Comparison of ENCODE assay signal across 16 cellular contexts in the genomic region with DNA sequence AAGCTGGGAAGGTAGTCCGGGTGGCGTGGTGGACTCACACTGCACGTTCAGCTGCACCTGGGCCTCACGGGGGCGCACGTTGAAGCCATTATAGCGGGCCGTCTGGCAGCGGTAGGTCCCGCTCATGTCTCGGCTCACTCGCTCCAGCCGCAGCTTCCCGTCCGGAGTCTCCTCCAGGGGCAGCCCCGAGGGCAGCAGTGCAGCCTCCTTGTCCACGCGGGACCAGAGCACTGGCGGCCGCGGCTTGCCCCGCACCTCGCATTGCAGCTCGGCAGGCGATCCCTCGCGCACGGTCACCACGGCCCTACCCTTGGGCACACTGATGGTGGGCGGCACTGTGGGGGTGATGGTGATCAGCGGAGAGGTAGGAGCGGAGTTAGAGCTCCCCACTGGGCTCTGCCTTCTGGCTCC. TPM values are rescaled to one million over a fixed set of nuclear protein-coding genes. Genes with fewer than 3 reads are reported as not detected.
DNase-seq lines count a peak whose midpoint lies in the region; ATAC-seq, FAIRE-seq and TF ChIP-seq lines count a peak whose summit lies in the region.
"Had no signal": no experiment of that assay in that cellular context is flagged by ENCODE, and none has a peak within 500 bp of the region (broad histone marks: within the 10 kb centered on the region; RNA-seq: fewer than 3 reads in every experiment).

No MANE protein-coding gene starts in this region.

- 0 out of 2 replicates have a peak, but pooled peaks have one; percentile 12 for TF ChIP-seq RAD21 in GM12878 (IDR thresholded peaks at IDR 0.05; ENCODE audit: insufficient read depth, low read depth, low read length)

- no peaks in the 10 kb centered on the region for H3K9me2 ChIP-seq in OCI-LY7 (ENCODE audit: insufficient read depth, low read length)

- H2AFZ ChIP-seq in GM12878 (ENCODE audit: control insufficient read depth, low read depth, low read length) (no peak overlapping the region), OCI-LY7 (ENCODE audit: low read length) (no peak overlapping the region)

- H3K79me2 ChIP-seq in GM12878 (ENCODE audit: control insufficient read depth, insufficient read depth, low read length) (no peaks in the 10 kb centered on the region), OCI-LY7 (ENCODE audit: insufficient read depth, low read depth, low read length) (no peaks in the 10 kb centered on the region)

- intact Hi-C loops in GM12878 (cut with micrococcal nuclease; ENCODE audit: unreplicated experiment), result no loop called here
- intact Hi-C loops in Caco-2 (cut with micrococcal nuclease; ENCODE audit: unreplicated experiment), result no loop called here
- intact Hi-C loops in OCI-LY7 (cut with micrococcal nuclease; ENCODE audit: unreplicated experiment), result no loop called here

- no peak overlapping the region for H3K4me3 ChIP-seq in GM12878
- H3K4me3 ChIP-seq in Caco-2 (ENCODE audit: low read depth, low read length), result no peak overlapping the region
- no peak overlapping the region for H3K4me3 ChIP-seq in OCI-LY7 (ENCODE audit: low read depth, low read length, poor library complexity, severe bottlenecking)
- H3K4me3 ChIP-seq: SJSA1 had no signal

- WGBS in GM12878 (ENCODE audit: insufficient coverage, insufficient replicate concordance, low lambda C conversion rate, missing lambda C conversion rate), result 71% methylated on average over 32 of the region's 32 CpGs

- H3K9me3 Mint-ChIP-seq in naive B cell, result peaks cover 0 to 9% (median 4%) of the 10 kb centered on the region in 7 donors
- H3K9me3 Mint-ChIP-seq in Caco-2 (ENCODE audit: unreplicated experiment), result no peaks in the 10 kb centered on the region

- H3K4me1 Mint-ChIP-seq in naive B cell (peaks cover 11 to 27% (median 19%) of the 10 kb centered on the region in 3 donors), Caco-2 (ENCODE audit: low read depth, unreplicated experiment) (no peaks in the 10 kb centered on the region)

- H3K4me1 ChIP-seq in GM12878 (ENCODE audit: control insufficient read depth, insufficient read depth, low read length) (no peaks in the 10 kb centered on the region; the same call in 1 of the 2 replicates), Caco-2 (no peaks in the 10 kb centered on the region), OCI-LY7 (ENCODE audit: insufficient read depth, low read length, poor library complexity, severe bottlenecking) (no peaks in the 10 kb centered on the region)
- H3K4me1 ChIP-seq: SJSA1 had no signal

- POLR2A ChIA-PET in GM12878 (lab: Charles Lee), result interaction anchor here (0.6 kb wide), 1 partner anchor 76 kb away, joined by 5 read pairs; no protein-coding TSS in a partner anchor
- POLR2A ChIA-PET in Caco-2 (lab: Charles Lee), result no interaction called here
- POLR2A ChIA-PET in OCI-LY7 (lab: Charles Lee), result no interaction called here

- BruUV-seq in GM12878 (replicated peaks; lab: Mats Ljungman, UMichigan) (no TSS peak), Caco-2 (replicated peaks; lab: Mats Ljungman, UMichigan) (no TSS peak), OCI-LY7 (replicated peaks; lab: Mats Ljungman, UMichigan) (no TSS peak)

- H3K27me3 ChIP-seq in GM12878 (replicated peaks in 1 of 2; ENCODE audit: control insufficient read depth in 2 of 2, insufficient read depth in 2 of 2, low read length in 1 of 2) (peaks cover 4 to 6% of the 10 kb centered on the region in 2 experiments; a peak in 3 of 4 replicates), Caco-2 (replicated peaks; ENCODE audit: control insufficient read depth, insufficient read depth, low read length) (no peaks in the 10 kb centered on the region)
- H3K27me3 ChIP-seq: SJSA1 had no signal

- no peak overlapping the region for H3K9ac ChIP-seq in GM12878 (ENCODE audit: control insufficient read depth, insufficient read depth, low read length)

- H3K9me3 ChIP-seq in GM12878 (replicated peaks; ENCODE audit: control insufficient read depth, insufficient read depth, low read length), result peaks cover 4% of the 10 kb centered on the region; the same call in 2 of the 3 replicates
- H3K9me3 ChIP-seq in Caco-2, result no peaks in the 10 kb centered on the region; the same call in 1 of the 2 replicates
- peaks cover 4% of the 10 kb centered on the region; the same call in 1 of the 2 replicates for H3K9me3 ChIP-seq in OCI-LY7 (ENCODE audit: low read length)

- in situ Hi-C loops in GM12878 (cut with MboI), result no loop called here

- H3K36me3 Mint-ChIP-seq in naive B cell (peaks cover 0 to 26% of the 10 kb centered on the region in 2 donors), Caco-2 (ENCODE audit: insufficient read depth, unreplicated experiment) (no peaks in the 10 kb centered on the region)

- CTCF ChIA-PET in GM12878 (lab: Yijun Ruan, JAX) (interaction anchor here (0.6 to 4.9 kb wide), 5 partner anchors 11 to 246 kb away, joined by 3 to 19 read pairs (median 3); no protein-coding TSS in a partner anchor), Caco-2 (lab: Charles Lee) (interaction anchor here (0.5 kb wide), 1 partner anchor 736 kb away, joined by 4 read pairs; no protein-coding TSS in a partner anchor), OCI-LY7 (lab: Charles Lee; ENCODE audit: unreplicated experiment) (no interaction called here)

- TF ChIP-seq EP300 in GM12878 (IDR thresholded peaks at IDR 0.05; ENCODE audit: borderline replicate concordance in 1 of 2, control insufficient read depth in 1 of 2, low read depth in 2 of 2, low read length in 2 of 2), result no peak

- RAD21 ChIA-PET in GM12878 (lab: Charles Lee; ENCODE audit: unreplicated experiment), result interaction anchor here (1.0 kb wide), 1 partner anchor 42 kb away, joined by 5 read pairs; no protein-coding TSS in a partner anchor

- H3K27me3 Mint-ChIP-seq in naive B cell (peaks cover 19 to 53% (median 49%) of the 10 kb centered on the region in 3 donors), Caco-2 (ENCODE audit: insufficient read depth, unreplicated experiment) (no peaks in the 10 kb centered on the region)

- peak; percentile 51; the same call in 2 of the 3 replicates for ATAC-seq in GM12878
- ATAC-seq in naive B cell (ENCODE audit: low read depth in 2 of 2), result peak; percentile 13 to 24
- ATAC-seq in HG02678 (IDR thresholded peaks at IDR 0.05; ENCODE audit: unreplicated experiment), result no peak
- ATAC-seq in HG02798 (IDR thresholded peaks at IDR 0.05; ENCODE audit: poor library complexity, unreplicated experiment), result no peak

- peak; percentile 39 for TF ChIP-seq CTCF in GM12872 (IDR thresholded peaks at IDR 0.05; ENCODE audit: insufficient read depth, low read depth, low read length)
- TF ChIP-seq CTCF in GM12878 (IDR thresholded peaks at IDR 0.05 in 2 of 3, conservative IDR thresholded peaks at IDR 0.05 in 1 of 3; ENCODE audit: control insufficient read depth in 2 of 3, extremely low read depth in 1 of 3, insufficient read depth in 1 of 3, low read depth in 3 of 3, low read length in 3 of 3), result peak; percentile 27 to 43 (median 32); a peak in 3 of 6 replicates
- no peak for TF ChIP-seq CTCF in Caco-2 (IDR thresholded peaks at IDR 0.05; ENCODE audit: insufficient read depth in 1 of 2, low read depth in 1 of 2, low read length in 1 of 2, severe bottlenecking in 1 of 2, unreplicated experiment in 1 of 2)
- TF ChIP-seq CTCF in OCI-LY7 (conservative IDR thresholded peaks at IDR 0.05; ENCODE audit: low read length), result no peak

- no peak for DNase-seq in GM12878 (ENCODE audit: low read depth, low spot score)
- DNase-seq in iPS DF 4.7 (ENCODE audit: extremely low read depth, low spot score), result peak; percentile 44
- DNase-seq in naive B cell, result no peak
- DNase-seq in Caco-2, result no peak
- no peak for DNase-seq in OCI-LY7 (ENCODE audit: low spot score)
- DNase-seq: activated CD8-positive, alpha-beta memory T cell treated with anti-CD3 and anti-CD28 coated beads, Interleukin-2, amount 50 U/mL, for 48 hours; DMS79; foreskin fibroblast; NCI-H187 treated with DMSO at 0.1 percent for 48 hours; stimulated activated CD4-positive, alpha-beta T cell treated with anti-CD3 and anti-CD28 coated beads, Interleukin-4, amount 100 ng/mL, for 1 hour; stimulated activated naive CD4-positive, alpha-beta T cell treated with Interleukin-2 at 50 U/mL for 16 hours had no signal

- no peak for FAIRE-seq in GM12878 (lab: Jason Lieb, UNC)

- H3K36me3 ChIP-seq in GM12878 (ENCODE audit: control insufficient read depth in 2 of 2, insufficient read depth in 2 of 2, low read length in 1 of 2) (no peaks in the 10 kb centered on the region), Caco-2 (ENCODE audit: control insufficient read depth, insufficient read depth, low read length) (no peaks in the 10 kb centered on the region), OCI-LY7 (ENCODE audit: insufficient read depth, low read length) (no peaks in the 10 kb centered on the region)
- H3K36me3 ChIP-seq: SJSA1 had no signal

- H3K27ac ChIP-seq in GM12878 (ENCODE audit: control insufficient read depth, insufficient read depth) (no peak overlapping the region), OCI-LY7 (ENCODE audit: low read depth, low read length, poor library complexity, severe bottlenecking) (no peak overlapping the region)
- H3K27ac ChIP-seq: coronary artery, SJSA1 had no signal

- SMC1A ChIA-PET in GM12878 (lab: Charles Lee; ENCODE audit: uncharacterized antibody, unreplicated experiment), result interaction anchor here (0.6 to 2.7 kb wide), 5 partner anchors 40 to 656 kb away, joined by 3 to 6 read pairs (median 3); no protein-coding TSS in a partner anchor

- peak overlapping the region in 1 of 6 donors; percentile 47 for H3K27ac Mint-ChIP-seq in naive B cell
- no peak overlapping the region for H3K27ac Mint-ChIP-seq in Caco-2 (ENCODE audit: unreplicated experiment)

- H3K4me2 ChIP-seq in GM12878 (ENCODE audit: control insufficient read depth, insufficient read depth) (no peak overlapping the region), OCI-LY7 (ENCODE audit: low read length) (no peak overlapping the region)

- H4K20me1 ChIP-seq in GM12878 (ENCODE audit: control insufficient read depth, insufficient read depth), result no peaks in the 10 kb centered on the region
- no peaks in the 10 kb centered on the region for H4K20me1 ChIP-seq in OCI-LY7 (ENCODE audit: insufficient read depth, low read length)

- peak overlapping the region in 3 of 8 donors; percentile 44 to 73 (median 55) for H3K4me3 Mint-ChIP-seq in naive B cell
- H3K4me3 Mint-ChIP-seq in Caco-2 (ENCODE audit: unreplicated experiment), result no peak overlapping the region

- no peak for TF ChIP-seq POLR2A in GM12878 (IDR thresholded peaks at IDR 0.05; ENCODE audit: low read depth, low read length)

RNA-seq across cellular contexts. Expression of gene MDGA1, which starts 47.6 kb away (rescaled TPM):
- 0.67 and 1.2 TPM in 2 replicates for total RNA-seq in GM12878 (2013; cell fraction: nucleolus; rRNA removed)
- total RNA-seq in GM12878 (2014; rRNA removed) (1.1 and 2.0 TPM in 2 replicates), GM12878 (2014; rRNA removed; fragmentation: Illumina TruSeq; extraction: Trizol) (0.54 and 0.60 TPM in 2 replicates), GM12878 (2021) (2.2 and 3.0 TPM in 2 replicates), Caco-2 (2022) (1.3 and 1.5 TPM in 2 replicates), OCI-LY7 (2022) (0.17 and 0.32 TPM in 2 replicates)
- 0.10 TPM for polyA plus RNA-seq in GM12878 (2011; ENCODE audit: low read depth)
- polyA plus RNA-seq in GM12878 (2011; rRNA removed) (0.15 and 0.19 TPM in 2 replicates), GM12878 (2014; fragmentation: Illumina TruSeq; extraction: Trizol) (1.1 and 2.2 TPM in 2 replicates), GM12878 (2014; fragmentation: Nextera tagmentation; extraction: Ambion mirVana) (under 1 TPM; 0.02 to 0.26 TPM), GM12878 (2014; rRNA removed) (0.94 and 1.00 TPM in 2 replicates), GM12878 (2016; fragmentation: Nextera tagmentation; extraction: Ambion mirVana) (under 1 TPM in 1 of 2 experiments, not detected in 1; 0.90 TPM), naive B cell (ENCODE audit: low read depth in 6 of 6) (1 to 10 TPM in 3 of 6 donors, under 1 TPM in 3; 0.15 to 1.9 (median 1.1) TPM)
- 0.09 and 0.40 TPM in 2 replicates for polyA plus RNA-seq in GM12878 (2011; cell fraction: cytosol; rRNA removed)
- polyA plus RNA-seq in GM12878 (2011; cell fraction: nucleus; rRNA removed), result 0.27 and 0.76 TPM in 2 replicates
- 0.14 and 0.83 TPM in 2 replicates for polyA plus RNA-seq in GM12878 (2012)
- polyA minus RNA-seq in GM12878 (2011; rRNA and poly(A)+ RNA removed), result 0.22 and 0.77 TPM in 2 replicates
- polyA minus RNA-seq in GM12878 (2011; cell fraction: cytosol; rRNA and poly(A)+ RNA removed), result not detected in 2 replicates
- 0.36 and 0.48 TPM in 2 replicates for polyA minus RNA-seq in GM12878 (2011; cell fraction: nucleus; rRNA and poly(A)+ RNA removed)
- 0.22 and 0.33 TPM in 2 replicates for total RNA-seq in OCI-LY7 (2014; rRNA removed; shearing (Covaris generic))

Comparison
In these comparisons a context has a peak if more than half of its experiments do, and no peak if none do; other contexts are left out.
1. CTCF ChIP-seq: peak in GM12872 (single experiment) and GM12878 (3 of 3); none in Caco-2 (0 of 2) and OCI-LY7 (single experiment).
2. ATAC-seq: peak in GM12878 (single experiment) and naive B cell (2 of 2); none in HG02678 (single experiment) and HG02798 (single experiment).